Comparison of ENCODE assay signal across 13 cellular contexts in the genomic region with DNA sequence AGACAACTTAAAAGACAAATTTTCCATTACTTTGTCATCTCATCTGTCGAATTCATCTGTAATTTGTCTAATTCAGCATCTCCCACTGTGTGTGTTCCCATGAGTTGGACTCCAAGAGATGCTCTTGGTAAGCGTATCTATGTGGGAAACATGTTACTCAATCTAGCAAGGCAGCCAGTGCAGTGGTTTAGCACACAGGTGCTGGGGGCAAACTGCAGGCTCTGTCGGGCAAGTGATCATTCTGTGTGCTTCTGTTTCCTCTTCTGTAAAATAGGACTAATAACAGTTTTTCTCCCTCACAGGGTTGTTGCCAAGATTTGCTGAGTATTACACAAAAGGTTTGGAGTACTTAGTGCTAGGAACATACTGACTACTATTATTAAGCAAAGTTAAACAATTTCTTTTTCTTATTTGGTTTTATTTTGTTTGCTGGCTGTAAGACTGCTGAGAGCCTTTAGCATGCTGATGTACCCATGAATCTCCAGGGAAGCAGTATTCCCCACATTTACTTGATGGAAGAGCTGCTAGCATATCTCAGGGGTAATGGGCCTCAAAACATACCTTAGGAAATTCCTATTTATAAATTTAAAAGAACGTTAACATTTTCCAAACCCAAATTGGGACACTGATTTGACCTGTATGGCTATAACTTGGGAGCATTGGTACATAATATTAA. TPM values are rescaled to one million over a fixed set of nuclear protein-coding genes. Genes with fewer than 3 reads are reported as not detected.
A peak's percentile ranks its signal among the peaks of the same experiment; 100 is the strongest.
DNase-seq lines count a peak whose midpoint lies in the region; ATAC-seq and TF ChIP-seq lines count a peak whose summit lies in the region.
"Had no signal": no experiment of that assay in that cellular context is flagged by ENCODE, and none has a peak within 500 bp of the region (broad histone marks: within the 10 kb centered on the region; RNA-seq: fewer than 3 reads in every experiment).

No MANE protein-coding gene starts in this region.

- CTCF ChIA-PET in activated naive CD4-positive, alpha-beta T cell treated with anti-CD3 and anti-CD28 coated beads for 36 hours (lab: Charles Lee): interaction anchor here (0.6 to 1.0 kb wide), 2 partner anchors 12 to 359 kb away, joined by 3 read pairs; no protein-coding TSS in a partner anchor

- H3K27me3 Mint-ChIP-seq in memory B cell: no peaks in the 10 kb centered on the region
- peaks cover 22% of the 10 kb centered on the region for H3K27me3 Mint-ChIP-seq in activated naive CD4-positive, alpha-beta T cell treated with anti-CD3 and anti-CD28 coated beads for 36 hours (ENCODE audit: low read depth)

- no peaks in the 10 kb centered on the region for H3K36me3 ChIP-seq in heart left ventricle

- TF ChIP-seq POLR2A in heart left ventricle (IDR thresholded peaks at IDR 0.05): no peak

- ATAC-seq in GM18508 (IDR thresholded peaks at IDR 0.05; ENCODE audit: insufficient read depth, unreplicated experiment): peak; percentile 45
- peak; percentile 52 for ATAC-seq in HG02571 (IDR thresholded peaks at IDR 0.05; ENCODE audit: unreplicated experiment)
- ATAC-seq in memory B cell (ENCODE audit: low read depth): peak; percentile 59
- ATAC-seq in HG03045 (IDR thresholded peaks at IDR 0.05; ENCODE audit: unreplicated experiment): no peak
- no peak for ATAC-seq in heart left ventricle
- ATAC-seq: activated naive CD8-positive, alpha-beta T cell treated with anti-CD3 and anti-CD28 coated beads, Interleukin-2, amount 50 U/mL, for 24 hours; psoas muscle had no signal

- H3K27ac ChIP-seq in heart left ventricle: peak overlapping the region in 1 of 12 donors; percentile 51
- H3K27ac ChIP-seq: psoas muscle had no signal

- peak overlapping the region; percentile 61 for H3K4me3 Mint-ChIP-seq in memory B cell
- H3K4me3 Mint-ChIP-seq in activated naive CD4-positive, alpha-beta T cell treated with anti-CD3 and anti-CD28 coated beads for 36 hours: no peak overlapping the region

- peaks cover 17% of the 10 kb centered on the region for H3K36me3 Mint-ChIP-seq in memory B cell
- no peaks in the 10 kb centered on the region for H3K36me3 Mint-ChIP-seq in activated naive CD4-positive, alpha-beta T cell treated with anti-CD3 and anti-CD28 coated beads for 36 hours (ENCODE audit: low read depth)

- peaks cover 19% of the 10 kb centered on the region for H3K4me1 Mint-ChIP-seq in memory B cell
- no peaks in the 10 kb centered on the region for H3K4me1 Mint-ChIP-seq in activated naive CD4-positive, alpha-beta T cell treated with anti-CD3 and anti-CD28 coated beads for 36 hours (ENCODE audit: low read depth)

- no peak overlapping the region for H3K4me3 ChIP-seq in heart left ventricle
- H3K4me3 ChIP-seq: psoas muscle had no signal

- peaks cover 0 to 21% (median 0%) of the 10 kb centered on the region in 9 donors for H3K27me3 ChIP-seq in heart left ventricle

- peak overlapping the region; percentile 70 for H3K27ac Mint-ChIP-seq in memory B cell
- H3K27ac Mint-ChIP-seq in activated naive CD4-positive, alpha-beta T cell treated with anti-CD3 and anti-CD28 coated beads for 36 hours: no peak overlapping the region

- H3K9me3 ChIP-seq in heart left ventricle: no peaks in the 10 kb centered on the region
- H3K9me3 ChIP-seq: psoas muscle had no signal

- H3K4me1 ChIP-seq in heart left ventricle: peaks cover 0 to 8% (median 0%) of the 10 kb centered on the region in 12 donors
- H3K4me1 ChIP-seq: psoas muscle had no signal

- intact Hi-C loops in activated naive CD4-positive, alpha-beta T cell treated with anti-CD3 and anti-CD28 coated beads for 36 hours (cut with micrococcal nuclease): no loop called here
- intact Hi-C loops in heart left ventricle (cut with DNase I): loop anchor here in 4 of 10 donors (10.0 kb wide), 2 partner anchors 224 to 324 kb away; no protein-coding TSS in a partner anchor

- 68 to 76% (median 71%) methylated on average over 4 of the region's 4 CpGs for WGBS in heart left ventricle, 4 donors

- DNase-seq in MV-4-11 (lab: John Stamatoyannopoulos, UW) (peak; percentile 64), memory B cell (ENCODE audit: low spot score in 2 of 2) (peak in 1 of 2 donors; percentile 11), heart left ventricle (no peak)
- no peak for DNase-seq in activated naive CD4-positive, alpha-beta T cell treated with anti-CD3 and anti-CD28 coated beads for 36 hours
- DNase-seq in stimulated activated CD4-positive, alpha-beta T cell treated with anti-CD3 and anti-CD28 coated beads, Interleukin-1b, Interleukin-23, amount 100 ng/mL, for 48 hours: no peak
- DNase-seq: activated naive CD8-positive, alpha-beta T cell treated with anti-CD3 and anti-CD28 coated beads, Interleukin-2, amount 50 U/mL, for 24 hours; mammary epithelial cell; psoas muscle; stimulated activated CD4-positive, alpha-beta T cell treated with anti-CD3 and anti-CD28 coated beads, Interleukin-4, amount 100 ng/mL, for 4 hours had no signal

- peaks cover 2% of the 10 kb centered on the region for H3K9me3 Mint-ChIP-seq in memory B cell
- no peaks in the 10 kb centered on the region for H3K9me3 Mint-ChIP-seq in activated naive CD4-positive, alpha-beta T cell treated with anti-CD3 and anti-CD28 coated beads for 36 hours
- H3K9me3 Mint-ChIP-seq: activated naive CD8-positive, alpha-beta T cell treated with anti-CD3 and anti-CD28 coated beads, Interleukin-2, amount 50 U/mL, for 24 hours had no signal

- TF ChIP-seq CTCF in heart left ventricle (IDR thresholded peaks at IDR 0.05): no peak

RNA-seq across cellular contexts. Expression of gene GAPT, which starts 0.7 kb away (rescaled TPM):
- not detected for total RNA-seq in activated naive CD4-positive, alpha-beta T cell treated with anti-CD3 and anti-CD28 coated beads for 36 hours
- 1 to 10 TPM in 1 of 9 donors, under 1 TPM in 5, not detected in 3; 0.09 to 1.4 (median 0.65) TPM for total RNA-seq in heart left ventricle
- polyA plus RNA-seq in heart left ventricle: under 1 TPM; 0.22 to 0.23 TPM
- total RNA-seq: cerebellum, mammary epithelial cell had no signal
- polyA plus RNA-seq: mammary epithelial cell had no signal

RNA-seq across cellular contexts. Expression of gene PLK2, which starts 30.6 kb away (rescaled TPM):
- 10 to 100 TPM in 1 of 2 experiments, 1 to 10 TPM in 1; 7.8 to 10.9 TPM for total RNA-seq in activated naive CD4-positive, alpha-beta T cell treated with anti-CD3 and anti-CD28 coated beads for 36 hours
- total RNA-seq in heart left ventricle: 100 to 1,000 TPM in 7 of 9 donors, 10 to 100 TPM in 2; 78.3 to 169 (median 106) TPM
- polyA plus RNA-seq in heart left ventricle: 10 to 100 TPM; 18.4 to 26.0 TPM

Comparison
In these comparisons a context has a peak if more than half of its experiments do, and no peak if none do; other contexts are left out.
1. ATAC-seq: peak in GM18508 (single experiment), HG02571 (single experiment) and memory B cell (single experiment); none in HG03045 (single experiment) and heart left ventricle (0 of 4).
2. RNA of gene PLK2, which starts 30.6 kb away (total RNA-seq): 78.3 to 169 TPM in heart left ventricle; 7.8 to 10.9 TPM in activated naive CD4-positive, alpha-beta T cell treated with anti-CD3 and anti-CD28 coated beads for 36 hours; every median in the first group is over 4 times any median in the second.